Comparison of ENCODE assay signal across 14 cellular contexts in genomic region chr16:79169239-79169638, GRCh38.
DNase-seq lines count a peak whose midpoint lies in the region; ATAC-seq, FAIRE-seq and TF ChIP-seq lines count a peak whose summit lies in the region.
"Had no signal": no experiment of that assay in that cellular context is flagged by ENCODE, and none has a peak within 500 bp of the region (broad histone marks: within the 10 kb centered on the region; RNA-seq: fewer than 3 reads in every experiment).

No MANE protein-coding gene starts in this region.

- H3K36me3 Mint-ChIP-seq in activated CD8-positive, alpha-beta T cell treated with anti-CD3 and anti-CD28 coated beads, Interleukin-2, amount 10 ng/mL, durations not matched to agents 7 days and 5 days (ENCODE audit: low read depth), result peaks cover 4% of the 10 kb centered on the region

- TF ChIP-seq EP300 in HepG2 (IDR thresholded peaks at IDR 0.05; ENCODE audit: low read depth in 2 of 2, low read length in 2 of 2) (no peak; a peak in 1 of 4 replicates), HepG2 (CRISPR knock-in tag; IDR thresholded peaks at IDR 0.05; ENCODE audit: borderline replicate concordance) (no peak)

- H4K20me1 ChIP-seq in DND-41 (ENCODE audit: insufficient read depth, low read length) (no peaks in the 10 kb centered on the region), HepG2 (ENCODE audit: insufficient read depth, low read length) (no peaks in the 10 kb centered on the region)

- H3K4me2 ChIP-seq in DND-41 (ENCODE audit: insufficient read depth, low read length) (peak overlapping the region; percentile 46), HepG2 (ENCODE audit: low read depth, low read length) (no peak overlapping the region)

- H3K27ac ChIP-seq in DND-41 (ENCODE audit: low read length), result peak overlapping the region; percentile 88
- no peak overlapping the region for H3K27ac ChIP-seq in HepG2 (ENCODE audit: extremely low read length, insufficient read depth, low read length)
- H3K27ac ChIP-seq: sigmoid colon, suprapubic skin had no signal

- H3K36me3 ChIP-seq in DND-41 (ENCODE audit: insufficient read depth, low read length), result no peaks in the 10 kb centered on the region
- H3K36me3 ChIP-seq in HepG2 (replicated peaks in 1 of 2; ENCODE audit: control insufficient read depth in 1 of 2, insufficient read depth in 2 of 2, low read length in 2 of 2), result no peaks in the 10 kb centered on the region
- H3K36me3 ChIP-seq: sigmoid colon, suprapubic skin had no signal

- DNase-seq in DND-41, result peak; percentile 84
- peak; percentile 89 for DNase-seq in Jurkat, Clone E6-1 (ENCODE audit: low read depth, low spot score)
- peak; percentile 53 for DNase-seq in activated CD8-positive, alpha-beta T cell treated with anti-CD3 and anti-CD28 coated beads, Interleukin-2, amount 10 ng/mL, durations not matched to agents 7 days and 5 days
- DNase-seq in HepG2 (ENCODE audit: low spot score), result no peak
- DNase-seq: CD8-positive, alpha-beta memory T cell; GF-D8; naive B cell; sigmoid colon had no signal

- H3K4me1 ChIP-seq in DND-41 (ENCODE audit: insufficient read depth, low read length) (peaks cover 38% of the 10 kb centered on the region), HepG2 (ENCODE audit: insufficient read depth, low read length) (peaks cover 15% of the 10 kb centered on the region)
- H3K4me1 ChIP-seq: suprapubic skin had no signal

- no peak for TF ChIP-seq RAD21 in HepG2 (CRISPR knock-in tag; IDR thresholded peaks at IDR 0.05)

- FAIRE-seq in HepG2 (lab: Jason Lieb, UNC), result no peak

- peaks cover 2% of the 10 kb centered on the region for H3K27me3 Mint-ChIP-seq in activated CD8-positive, alpha-beta T cell treated with anti-CD3 and anti-CD28 coated beads, Interleukin-2, amount 10 ng/mL, durations not matched to agents 7 days and 5 days (ENCODE audit: low read depth)

- H3K79me2 ChIP-seq in DND-41 (ENCODE audit: insufficient read depth, low read length), result no peaks in the 10 kb centered on the region
- H3K79me2 ChIP-seq in HepG2 (ENCODE audit: insufficient read depth, low read length), result no peaks in the 10 kb centered on the region

- CTCF ChIA-PET in activated CD8-positive, alpha-beta T cell treated with anti-CD3 and anti-CD28 coated beads, Interleukin-2, amount 10 ng/mL, durations not matched to agents 7 days and 5 days (lab: Charles Lee), result no interaction called here
- CTCF ChIA-PET in HepG2 (lab: Yijun Ruan, JAX; ENCODE audit: low intra/inter-chr PET ratio, low total read pairs), result no interaction called here

- H3K27me3 ChIP-seq in DND-41 (ENCODE audit: insufficient read depth, low read length, poor library complexity) (no peaks in the 10 kb centered on the region), HepG2 (ENCODE audit: control insufficient read depth in 1 of 2, insufficient read depth in 2 of 2, low read length in 2 of 2) (no peaks in the 10 kb centered on the region)
- H3K27me3 ChIP-seq: sigmoid colon, suprapubic skin had no signal

- peak overlapping the region in 1 of 2 experiments; percentile 13; a peak in 1 of 4 replicates for H3K4me3 ChIP-seq in DND-41 (ENCODE audit: low read depth in 1 of 2, low read length in 2 of 2)
- H3K4me3 ChIP-seq in Jurkat, Clone E6-1 (ENCODE audit: low read length), result no peak overlapping the region
- no peak overlapping the region for H3K4me3 ChIP-seq in HepG2 (replicated peaks in 1 of 3; ENCODE audit: insufficient read depth in 1 of 3, low read depth in 2 of 3, low read length in 3 of 3)
- H3K4me3 ChIP-seq: sigmoid colon, suprapubic skin had no signal

- H2AFZ ChIP-seq in DND-41 (ENCODE audit: low read depth, low read length) (peak overlapping the region; percentile 48), HepG2 (ENCODE audit: low read length) (no peak overlapping the region)

- in situ Hi-C loops in HepG2 (cut with HindIII; ENCODE audit: extremely low pct_ligation_motif_present, low pct_unique_long_range_greater_than_20kb), result no loop called here

- H3K4me1 Mint-ChIP-seq in activated CD8-positive, alpha-beta T cell treated with anti-CD3 and anti-CD28 coated beads, Interleukin-2, amount 10 ng/mL, durations not matched to agents 7 days and 5 days (ENCODE audit: low read depth), result peaks cover 14% of the 10 kb centered on the region
- H3K4me1 Mint-ChIP-seq: CD8-positive, alpha-beta memory T cell had no signal

- POLR2A ChIA-PET in activated CD8-positive, alpha-beta T cell treated with anti-CD3 and anti-CD28 coated beads, Interleukin-2, amount 10 ng/mL, durations not matched to agents 7 days and 5 days (lab: Charles Lee), result no interaction called here
- POLR2A ChIA-PET in HepG2 (lab: Yijun Ruan, JAX), result no interaction called here

- no peak overlapping the region for H3K4me3 Mint-ChIP-seq in activated CD8-positive, alpha-beta T cell treated with anti-CD3 and anti-CD28 coated beads, Interleukin-2, amount 10 ng/mL, durations not matched to agents 7 days and 5 days
- H3K4me3 Mint-ChIP-seq: CD8-positive, alpha-beta memory T cell; naive B cell had no signal

- H3K9ac ChIP-seq in DND-41 (ENCODE audit: low read depth, low read length) (peak overlapping the region; percentile 45), HepG2 (ENCODE audit: insufficient read depth, low read depth, low read length) (no peak overlapping the region)

- no peak for TF ChIP-seq POLR2A in HepG2 (IDR thresholded peaks at IDR 0.05; ENCODE audit: insufficient read depth in 1 of 2, low read depth in 2 of 2, low read length in 2 of 2)

- peaks cover 11% of the 10 kb centered on the region for H3K9me3 Mint-ChIP-seq in activated CD8-positive, alpha-beta T cell treated with anti-CD3 and anti-CD28 coated beads, Interleukin-2, amount 10 ng/mL, durations not matched to agents 7 days and 5 days (ENCODE audit: insufficient read depth)

- BruUV-seq in HepG2 (replicated peaks; lab: Mats Ljungman, UMichigan), result no TSS peak

- peak; percentile 60 for TF ChIP-seq CTCF in DND-41 (IDR thresholded peaks at IDR 0.05; ENCODE audit: borderline replicate concordance, extremely low read depth, low read length, poor library complexity, severe bottlenecking)
- no peak for TF ChIP-seq CTCF in HepG2 (CRISPR knock-in tag; IDR thresholded peaks at IDR 0.05)

- ATAC-seq in DND-41 (ENCODE audit: insufficient read depth, low read depth), result peak; percentile 98
- ATAC-seq in activated CD8-positive, alpha-beta T cell treated with anti-CD3 and anti-CD28 coated beads, Interleukin-2, amount 10 ng/mL, durations not matched to agents 7 days and 5 days, result peak; percentile 68
- ATAC-seq in HepG2, result no peak
- ATAC-seq in HG03045 (IDR thresholded peaks at IDR 0.05; ENCODE audit: unreplicated experiment), result no peak
- no peak for ATAC-seq in HG03460 (IDR thresholded peaks at IDR 0.05; ENCODE audit: unreplicated experiment)
- ATAC-seq in GM21619 (IDR thresholded peaks at IDR 0.05; ENCODE audit: unreplicated experiment), result no peak
- no peak for ATAC-seq in GM19455 (IDR thresholded peaks at IDR 0.05; ENCODE audit: unreplicated experiment)
- ATAC-seq: Panc1 had no signal

- no peak overlapping the region for H3K27ac Mint-ChIP-seq in activated CD8-positive, alpha-beta T cell treated with anti-CD3 and anti-CD28 coated beads, Interleukin-2, amount 10 ng/mL, durations not matched to agents 7 days and 5 days
- H3K27ac Mint-ChIP-seq: CD8-positive, alpha-beta memory T cell; naive B cell had no signal

- intact Hi-C loops in HepG2 (cut with micrococcal nuclease; ENCODE audit: unreplicated experiment), result no loop called here

- peaks cover 3% of the 10 kb centered on the region for H3K9me3 ChIP-seq in DND-41 (ENCODE audit: insufficient read depth, low read length, severe bottlenecking)
- no peaks in the 10 kb centered on the region for H3K9me3 ChIP-seq in HepG2 (ENCODE audit: low read length)
- H3K9me3 ChIP-seq: sigmoid colon, suprapubic skin had no signal

- WGBS in HepG2 (ENCODE audit: low lambda C conversion rate), result 15% methylated on average over 2 of the region's 2 CpGs

TF ChIP-seq in HepG2, 621 proteins besides CTCF, POLR2A, EP300 and RAD21 (continues in another document):
- peak; percentile 32; the same call in 1 of the 2 replicates for TF ChIP-seq BCL6 (CRISPR knock-in tag; IDR thresholded peaks at IDR 0.05)
- 0 out of 2 replicates have a peak, but pooled peaks have one; percentile 11 for TF ChIP-seq TCF7 (IDR thresholded peaks at IDR 0.05; ENCODE audit: low read depth)
- no peak for TF ChIP-seq ZNF549 (CRISPR knock-in tag; IDR thresholded peaks at IDR 0.05)
- TF ChIP-seq ZNF446 (CRISPR knock-in tag; IDR thresholded peaks at IDR 0.05), result no peak
- TF ChIP-seq PAX8 (CRISPR knock-in tag; IDR thresholded peaks at IDR 0.05; ENCODE audit: borderline replicate concordance), result no peak
- 0 out of 2 replicates have a peak, but pooled peaks have one; percentile 18 for TF ChIP-seq ELF3 (CRISPR knock-in tag; IDR thresholded peaks at IDR 0.05)
- no peak for TF ChIP-seq NFIC (IDR thresholded peaks at IDR 0.05; ENCODE audit: low read length)

Comparison
In these comparisons a context has a peak if more than half of its experiments do, and no peak if none do; other contexts are left out.
1. ATAC-seq: peak in DND-41 (single experiment) and activated CD8-positive, alpha-beta T cell treated with anti-CD3 and anti-CD28 coated beads, Interleukin-2, amount 10 ng/mL, durations not matched to agents 7 days and 5 days (single experiment); none in HepG2 (single experiment), HG03045 (single experiment), HG03460 (single experiment), GM21619 (single experiment) and GM19455 (single experiment).